In the genomic region with DNA sequence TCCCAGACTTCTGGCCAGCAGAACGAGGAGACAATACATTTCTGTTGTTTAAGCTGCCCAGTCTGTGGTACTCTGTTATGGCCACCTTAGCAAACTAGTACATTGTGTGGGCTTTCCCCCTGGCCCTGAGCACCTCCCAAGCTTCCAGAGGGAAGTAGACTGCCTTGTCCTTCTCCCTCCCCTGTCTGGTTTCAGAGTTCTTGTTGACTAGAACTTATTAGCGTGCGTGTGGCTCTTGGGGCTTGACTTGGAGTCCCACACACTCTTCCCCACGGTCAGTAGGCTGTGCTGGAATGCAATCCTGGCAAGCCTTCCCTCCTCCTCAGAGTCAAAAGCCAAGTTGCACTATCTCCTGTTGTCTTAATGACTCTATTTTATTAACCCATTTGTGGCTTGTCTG, we compare ENCODE assay signal across 12 cellular contexts. TPM values are rescaled to one million over a fixed set of nuclear protein-coding genes. Genes with fewer than 3 reads are reported as not detected.
A peak's percentile ranks its signal among the peaks of the same experiment; 100 is the strongest.
DNase-seq lines count a peak whose midpoint lies in the region; ATAC-seq and TF ChIP-seq lines count a peak whose summit lies in the region.
"Had no signal": no experiment of that assay in that cellular context is flagged by ENCODE, and none has a peak within 500 bp of the region (broad histone marks: within the 10 kb centered on the region; RNA-seq: fewer than 3 reads in every experiment).

No MANE protein-coding gene starts in this region.

- H3K4me3 ChIP-seq in IMR-90 (ENCODE audit: insufficient read depth, low read depth, low read length) (no peak overlapping the region), osteoblast (ENCODE audit: insufficient read depth, low read length) (peak overlapping the region; percentile 13), upper lobe of right lung (no peak overlapping the region), Caco-2 (ENCODE audit: low read depth, low read length) (no peak overlapping the region)
- H3K4me3 ChIP-seq: MG63, SJSA1 had no signal

- H3K9me3 ChIP-seq in IMR-90 (ENCODE audit: control insufficient read depth, insufficient read depth, low read length) (no peaks in the 10 kb centered on the region), osteoblast (ENCODE audit: low read depth, low read length) (no peaks in the 10 kb centered on the region), upper lobe of right lung (no peaks in the 10 kb centered on the region), Caco-2 (no peaks in the 10 kb centered on the region)
- H3K9me3 ChIP-seq: MG63, SJSA1 had no signal

- H3K23ac ChIP-seq in IMR-90 (ENCODE audit: low read depth, low read length): no peak overlapping the region

- H2BK15ac ChIP-seq in IMR-90 (ENCODE audit: low read depth, low read length): no peak overlapping the region

- no TSS peak for BruUV-seq in IMR-90 (replicated peaks; lab: Mats Ljungman, UMichigan)
- BruUV-seq in Caco-2 (replicated peaks; lab: Mats Ljungman, UMichigan): no TSS peak

- no peaks in the 10 kb centered on the region for H3K79me2 ChIP-seq in osteoblast (ENCODE audit: insufficient read depth, low read length)

- no peak overlapping the region for H2BK120ac ChIP-seq in IMR-90 (ENCODE audit: low read depth, low read length)

- TF ChIP-seq POLR2A in IMR-90 (IDR thresholded peaks at IDR 0.05; ENCODE audit: low read depth, low read length): no peak

- H3K27ac Mint-ChIP-seq in Caco-2 (ENCODE audit: unreplicated experiment): no peak overlapping the region
- H3K27ac Mint-ChIP-seq: memory B cell had no signal

- intact Hi-C loops in IMR-90 (cut with micrococcal nuclease) (no loop called here), upper lobe of right lung (cut with DNase I) (no loop called here), Caco-2 (cut with micrococcal nuclease; ENCODE audit: unreplicated experiment) (no loop called here)

- H3K27me3 Mint-ChIP-seq in Caco-2 (ENCODE audit: insufficient read depth, unreplicated experiment): no peaks in the 10 kb centered on the region
- H3K27me3 Mint-ChIP-seq: memory B cell had no signal

- no peak overlapping the region for H2BK5ac ChIP-seq in IMR-90 (ENCODE audit: low read depth, low read length, poor library complexity, severe bottlenecking)

- no peak overlapping the region for H3K56ac ChIP-seq in IMR-90 (ENCODE audit: extremely low read depth, insufficient read depth, low read length)

- no peak overlapping the region for H2AK9ac ChIP-seq in IMR-90 (replicated peaks; ENCODE audit: low read depth, low read length, poor library complexity)

- DNase-seq in IMR-90 (peak; percentile 63), fibroblast of peridontal ligament (ENCODE audit: extremely low read depth) (peak; percentile 45), osteoblast (ENCODE audit: insufficient read length, low spot score, missing footprints) (peak; percentile 90), upper lobe of right lung (no peak), Kasumi-1 (lab: John Stamatoyannopoulos, UW) (no peak), Caco-2 (no peak)
- DNase-seq: activated gamma-delta T cell, MG63 had no signal

- H4K5ac ChIP-seq in IMR-90 (ENCODE audit: low read depth, low read length): no peak overlapping the region

- no peaks in the 10 kb centered on the region for H3K9me3 Mint-ChIP-seq in Caco-2 (ENCODE audit: unreplicated experiment)

- no peak overlapping the region for H3K14ac ChIP-seq in IMR-90 (replicated peaks; ENCODE audit: low read depth, low read length)

- H3K9me1 ChIP-seq in IMR-90 (ENCODE audit: insufficient read depth, low read length): peaks cover 10% of the 10 kb centered on the region; the same call in 1 of the 2 replicates

- no peak overlapping the region for H2AK5ac ChIP-seq in IMR-90 (ENCODE audit: low read depth, low read length)

- H3K4me3 Mint-ChIP-seq in Caco-2 (ENCODE audit: unreplicated experiment): no peak overlapping the region
- H3K4me3 Mint-ChIP-seq: memory B cell had no signal

- peak overlapping the region; percentile 23; the same call in 1 of the 2 replicates for H3K27ac ChIP-seq in IMR-90 (ENCODE audit: insufficient read depth, low read length)
- H3K27ac ChIP-seq in osteoblast (ENCODE audit: low read depth, low read length): peak overlapping the region; percentile 34
- H3K27ac ChIP-seq in upper lobe of right lung: peak overlapping the region; percentile 73
- H3K27ac ChIP-seq: SJSA1 had no signal

- H3K36me3 Mint-ChIP-seq in Caco-2 (ENCODE audit: insufficient read depth, unreplicated experiment): no peaks in the 10 kb centered on the region

- H3K4me1 Mint-ChIP-seq in Caco-2 (ENCODE audit: low read depth, unreplicated experiment): peaks cover 13% of the 10 kb centered on the region

- no peak overlapping the region for H3K9ac ChIP-seq in IMR-90 (ENCODE audit: low read depth, low read length)

- peaks cover 7 to 52% of the 10 kb centered on the region in 2 experiments; a peak in 3 of 4 replicates for H3K79me1 ChIP-seq in IMR-90 (ENCODE audit: low read depth in 1 of 2, low read length in 2 of 2)

- no peak overlapping the region for H2AFZ ChIP-seq in IMR-90 (replicated peaks; ENCODE audit: low read length, poor library complexity)
- H2AFZ ChIP-seq in osteoblast (ENCODE audit: low read length): peak overlapping the region; percentile 13

- TF ChIP-seq RAD21 in IMR-90 (IDR thresholded peaks at IDR 0.05; ENCODE audit: low read length): no peak

- H3K27me3 ChIP-seq in IMR-90 (ENCODE audit: control insufficient read depth, insufficient read depth, low read length) (no peaks in the 10 kb centered on the region), osteoblast (ENCODE audit: insufficient read depth, low read length) (no peaks in the 10 kb centered on the region), upper lobe of right lung (no peaks in the 10 kb centered on the region), Caco-2 (replicated peaks; ENCODE audit: control insufficient read depth, insufficient read depth, low read length) (no peaks in the 10 kb centered on the region)
- H3K27me3 ChIP-seq: MG63, SJSA1 had no signal

- CTCF ChIA-PET in IMR-90 (lab: Yijun Ruan, JAX) (interaction anchor here (1.4 kb wide), 1 partner anchor 15 kb away, joined by 3 read pairs; no protein-coding TSS in a partner anchor), Caco-2 (lab: Charles Lee) (no interaction called here)

- ATAC-seq in IMR-90 (ENCODE audit: low read depth) (peak; percentile 80), upper lobe of right lung (peak; percentile 56), HG03135 (IDR thresholded peaks at IDR 0.05; ENCODE audit: unreplicated experiment) (no peak)

- peaks cover 23% of the 10 kb centered on the region for H4K20me1 ChIP-seq in IMR-90 (ENCODE audit: insufficient read depth, low read length)
- H4K20me1 ChIP-seq in osteoblast (ENCODE audit: insufficient read depth, low read length): no peaks in the 10 kb centered on the region

- no peak overlapping the region for H2BK20ac ChIP-seq in IMR-90 (ENCODE audit: low read depth, low read length)

- in situ Hi-C loops in IMR-90 (cut with MboI; ENCODE audit: low sequenced_read_pairs): no loop called here

- H3K4ac ChIP-seq in IMR-90 (ENCODE audit: low read depth, low read length): no peak overlapping the region

- peaks cover 4% of the 10 kb centered on the region for H3K4me1 ChIP-seq in IMR-90 (ENCODE audit: control insufficient read depth, insufficient read depth, low read length)
- peaks cover 15% of the 10 kb centered on the region for H3K4me1 ChIP-seq in osteoblast (ENCODE audit: insufficient read depth, low read length)
- H3K4me1 ChIP-seq in upper lobe of right lung: peaks cover 10% of the 10 kb centered on the region
- H3K4me1 ChIP-seq in Caco-2: peaks cover 15% of the 10 kb centered on the region
- H3K4me1 ChIP-seq: SJSA1 had no signal

- no peak overlapping the region for H4K91ac ChIP-seq in IMR-90 (ENCODE audit: insufficient read depth, low read depth, low read length)

- TF ChIP-seq CTCF in IMR-90 (conservative IDR thresholded peaks at IDR 0.05; ENCODE audit: low read depth, low read length): no peak
- TF ChIP-seq CTCF in osteoblast (IDR thresholded peaks at IDR 0.05; ENCODE audit: extremely low read depth, low read depth, low read length): no peak
- no peak for TF ChIP-seq CTCF in upper lobe of right lung (IDR thresholded peaks at IDR 0.05)
- TF ChIP-seq CTCF in Caco-2 (IDR thresholded peaks at IDR 0.05; ENCODE audit: insufficient read depth in 1 of 2, low read depth in 1 of 2, low read length in 1 of 2, severe bottlenecking in 1 of 2, unreplicated experiment in 1 of 2): no peak

- H4K8ac ChIP-seq in IMR-90 (ENCODE audit: low read depth in 2 of 2, low read length in 2 of 2): no peak overlapping the region

- dilution Hi-C loops in IMR-90 (cut with HindIII; ENCODE audit: low sequenced_read_pairs, unreplicated experiment): no loop called here

- WGBS in IMR-90 (ENCODE audit: extremely low coverage in 2 of 2, insufficient read length in 1 of 2), 2 experiments: no CpG with 5 or more reads among the region's 4 CpGs

- H3K36me3 ChIP-seq in IMR-90 (ENCODE audit: control insufficient read depth, insufficient read depth, low read length) (peaks cover 28% of the 10 kb centered on the region; the same call in 1 of the 2 replicates), osteoblast (ENCODE audit: insufficient read depth, low read length) (no peaks in the 10 kb centered on the region), upper lobe of right lung (no peaks in the 10 kb centered on the region), Caco-2 (ENCODE audit: control insufficient read depth, insufficient read depth, low read length) (no peaks in the 10 kb centered on the region)
- H3K36me3 ChIP-seq: MG63, SJSA1 had no signal

- H3K18ac ChIP-seq in IMR-90 (ENCODE audit: low read depth, low read length): no peak overlapping the region

- POLR2A ChIA-PET in IMR-90 (lab: Charles Lee; ENCODE audit: unreplicated experiment) (interaction anchor here (0.6 kb wide), 1 partner anchor 66 kb away, joined by 6 read pairs; no protein-coding TSS in a partner anchor), Caco-2 (lab: Charles Lee) (no interaction called here)

- H3K4me2 ChIP-seq in IMR-90 (ENCODE audit: low read depth, low read length): no peak overlapping the region
- H3K4me2 ChIP-seq in osteoblast (ENCODE audit: insufficient read depth, low read length): peak overlapping the region; percentile 47

TF ChIP-seq in IMR-90, 13 proteins besides CTCF, POLR2A, EP300 and RAD21 (continues in another document):
- TF ChIP-seq FOS (IDR thresholded peaks at IDR 0.05; ENCODE audit: low read depth, low read length): no peak

RNA-seq across cellular contexts. Expression of a gene that starts 27.7 kb away (rescaled TPM):
- total RNA-seq in IMR-90 (2012; rRNA removed): 9.7 and 10.6 TPM in 2 replicates
- polyA plus RNA-seq in IMR-90 (2012; rRNA removed): 68.1 and 76.4 TPM in 2 replicates
- polyA plus RNA-seq in IMR-90 (2012; cell fraction: cytosol; rRNA removed): 70.9 and 119 TPM in 2 replicates
- 25.1 and 44.9 TPM in 2 replicates for polyA plus RNA-seq in IMR-90 (2012; cell fraction: nucleus; rRNA removed; ENCODE audit: low replicate concordance)
- total RNA-seq in osteoblast: 22.1 and 27.7 TPM in 2 replicates
- 245 TPM for total RNA-seq in upper lobe of right lung
- 9.2 and 13.9 TPM in 2 replicates for total RNA-seq in Caco-2 (2022)

RNA-seq across cellular contexts. Expression of a gene that starts 52.5 kb away (rescaled TPM):
- under 0.01 and 0.18 TPM in 2 replicates for total RNA-seq in IMR-90 (2012; rRNA removed)
- polyA plus RNA-seq in IMR-90 (2012; rRNA removed): 0.03 and 0.04 TPM in 2 replicates
- polyA plus RNA-seq in IMR-90 (2012; cell fraction: cytosol; rRNA removed): not detected in 2 replicates
- 0.08 TPM in 1 of 2 replicates, not detected in the other for polyA plus RNA-seq in IMR-90 (2012; cell fraction: nucleus; rRNA removed; ENCODE audit: low replicate concordance)
- under 0.01 and 0.29 TPM in 2 replicates for total RNA-seq in osteoblast
- 56.7 TPM for total RNA-seq in upper lobe of right lung
- total RNA-seq in Caco-2 (2022): 30.6 and 31.0 TPM in 2 replicates
- polyA plus RNA-seq: endothelial cell of umbilical vein had no signal

Comparison
In these comparisons a context has a peak if more than half of its experiments do, and no peak if none do; other contexts are left out.
1. DNase-seq: peak in IMR-90 (single experiment), fibroblast of peridontal ligament (single experiment) and osteoblast (single experiment); none in upper lobe of right lung (single experiment), Kasumi-1 (0 of 2) and Caco-2 (0 of 2).
2. H3K27ac ChIP-seq: peak in every context shown above with its lines; median percentile 73 in upper lobe of right lung; 34 in osteoblast; 23 in IMR-90.
3. RNA of a gene that starts 52.5 kb away (total RNA-seq): 56.7 TPM in upper lobe of right lung (single experiment) and 30.6 to 31.0 TPM in Caco-2; under 0.01 to 0.18 TPM in IMR-90 and under 0.01 to 0.29 TPM in osteoblast; every median in the first group is over 10 times any median in the second.